ENCODE assay signal across 8 cellular contexts in the genomic region with DNA sequence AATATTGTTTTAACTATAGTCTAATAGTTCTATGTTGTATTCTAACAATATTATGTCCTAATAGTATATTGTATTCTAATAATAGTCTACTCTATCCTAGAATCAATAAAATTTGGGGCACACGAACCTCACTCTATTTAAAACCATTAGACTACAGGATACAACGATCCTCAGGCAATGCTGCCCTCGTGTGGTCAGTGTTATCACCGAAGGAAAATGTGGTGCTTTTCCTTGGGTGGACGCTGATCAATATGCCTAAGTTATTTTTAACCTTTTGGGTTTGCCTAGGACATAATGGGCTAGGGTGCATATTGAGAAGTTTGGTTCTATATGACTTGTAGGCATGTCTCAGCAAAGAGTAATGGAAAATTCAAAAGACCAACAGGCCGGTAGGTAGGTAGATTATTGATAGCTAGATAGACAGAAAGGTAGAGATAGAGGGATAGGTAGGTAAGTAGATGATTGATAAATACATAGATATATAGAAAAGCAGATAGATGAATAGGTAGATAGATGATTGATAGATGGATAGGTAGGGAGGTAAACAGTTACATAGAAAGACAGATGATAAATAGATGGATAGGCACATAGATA.
A peak's percentile ranks its signal among the peaks of the same experiment; 100 is the strongest.
DNase-seq lines count a peak whose midpoint lies in the region; ATAC-seq and TF ChIP-seq lines count a peak whose summit lies in the region.

No MANE protein-coding gene starts in this region.

- peak; percentile 7 for DNase-seq in DND-41
- peak; percentile 4 for DNase-seq in NCI-H146 treated with DMSO at 0.1 percent for 48 hours (lab: John Stamatoyannopoulos, UW; ENCODE audit: unreplicated experiment)
- peak; percentile 33 to 36 for DNase-seq in activated CD4-positive, alpha-beta T cell treated with anti-CD3 and anti-CD28 coated beads, Interleukin-2, amount 50 U/mL, for 48 hours
- peak; percentile 26 to 49 for DNase-seq in fibroblast of lung (ENCODE audit: low read depth in 2 of 2)
- peak in 4 of 5 donors; percentile 24 to 42 (median 36) for DNase-seq in ovary
- no peak for DNase-seq in putamen (ENCODE audit: low spot score)

- H3K4me3 ChIP-seq in DND-41 (ENCODE audit: low read depth in 1 of 2, low read length in 2 of 2) (no peak overlapping the region), fibroblast of lung (replicated peaks in 1 of 4; ENCODE audit: control extremely low read depth in 1 of 4, insufficient read depth in 1 of 4, low read depth in 3 of 4, low read length in 4 of 4) (no peak overlapping the region), ovary (no peak overlapping the region)

- H2AFZ ChIP-seq in DND-41 (ENCODE audit: low read depth, low read length) = no peak overlapping the region
- no peak overlapping the region for H2AFZ ChIP-seq in fibroblast of lung (ENCODE audit: low read length)

- no peak overlapping the region for H3K4me3 Mint-ChIP-seq in stimulated activated memory B cell treated with anti-CD40 and anti-IgM and Interleukin-4, amounts not matched to agents 10 μg/mL and 1 μg/mL and 100 μg/mL, for 72 hours

- H3K27me3 ChIP-seq in DND-41 (ENCODE audit: insufficient read depth, low read length, poor library complexity) (no peaks in the 10 kb centered on the region), fibroblast of lung (ENCODE audit: control insufficient read depth, insufficient read depth, low read length) (no peaks in the 10 kb centered on the region), ovary (no peaks in the 10 kb centered on the region)

- peak; percentile 51 for TF ChIP-seq CTCF in DND-41 (IDR thresholded peaks at IDR 0.05; ENCODE audit: borderline replicate concordance, extremely low read depth, low read length, poor library complexity, severe bottlenecking)
- TF ChIP-seq CTCF in fibroblast of lung (conservative IDR thresholded peaks at IDR 0.05 in 1 of 2, IDR thresholded peaks at IDR 0.05 in 1 of 2; ENCODE audit: low read depth in 1 of 2, low read length in 2 of 2) = peak; percentile 49 to 55
- TF ChIP-seq CTCF in ovary (IDR thresholded peaks at IDR 0.05) = peak in 1 of 3 donors; percentile 27

- H3K9me3 ChIP-seq in DND-41 (ENCODE audit: insufficient read depth, low read length, severe bottlenecking) (no peaks in the 10 kb centered on the region), fibroblast of lung (ENCODE audit: control insufficient read depth, insufficient read depth, low read depth, low read length) (no peaks in the 10 kb centered on the region), ovary (no peaks in the 10 kb centered on the region)

- no peaks in the 10 kb centered on the region for H3K27me3 Mint-ChIP-seq in stimulated activated memory B cell treated with anti-CD40 and anti-IgM and Interleukin-4, amounts not matched to agents 10 μg/mL and 1 μg/mL and 100 μg/mL, for 72 hours

- H3K4me1 ChIP-seq in DND-41 (ENCODE audit: insufficient read depth, low read length) (no peaks in the 10 kb centered on the region), fibroblast of lung (ENCODE audit: control insufficient read depth, extremely low read depth, insufficient read depth, low read length) (no peaks in the 10 kb centered on the region), ovary (ENCODE audit: insufficient read depth) (no peaks in the 10 kb centered on the region)

- ATAC-seq in DND-41 (ENCODE audit: insufficient read depth, low read depth) (no peak), GM19467 (IDR thresholded peaks at IDR 0.05; ENCODE audit: unreplicated experiment) (peak; percentile 67)
- ATAC-seq in stimulated activated memory B cell treated with anti-CD40 and anti-IgM and Interleukin-4, amounts not matched to agents 10 μg/mL and 1 μg/mL and 100 μg/mL, for 72 hours = no peak

- peaks cover 8% of the 10 kb centered on the region; the same call in 1 of the 2 replicates for H3K36me3 ChIP-seq in DND-41 (ENCODE audit: insufficient read depth, low read length)
- H3K36me3 ChIP-seq in fibroblast of lung (ENCODE audit: control insufficient read depth, insufficient read depth, low read length) = no peaks in the 10 kb centered on the region
- no peaks in the 10 kb centered on the region for H3K36me3 ChIP-seq in ovary

- no peaks in the 10 kb centered on the region for H3K9me3 Mint-ChIP-seq in stimulated activated memory B cell treated with anti-CD40 and anti-IgM and Interleukin-4, amounts not matched to agents 10 μg/mL and 1 μg/mL and 100 μg/mL, for 72 hours

- H3K36me3 Mint-ChIP-seq in stimulated activated memory B cell treated with anti-CD40 and anti-IgM and Interleukin-4, amounts not matched to agents 10 μg/mL and 1 μg/mL and 100 μg/mL, for 72 hours = peaks cover 28% of the 10 kb centered on the region

- no peak for TF ChIP-seq EP300 in ovary (IDR thresholded peaks at IDR 0.05)

- H3K27ac Mint-ChIP-seq in stimulated activated memory B cell treated with anti-CD40 and anti-IgM and Interleukin-4, amounts not matched to agents 10 μg/mL and 1 μg/mL and 100 μg/mL, for 72 hours = no peak overlapping the region

- H3K9ac ChIP-seq in DND-41 (ENCODE audit: low read depth, low read length) (no peak overlapping the region), fibroblast of lung (ENCODE audit: insufficient read depth, low read length) (no peak overlapping the region)

- no peak overlapping the region for H3K27ac ChIP-seq in DND-41 (ENCODE audit: low read length)
- H3K27ac ChIP-seq in fibroblast of lung (ENCODE audit: insufficient read depth, low read length) = no peak overlapping the region
- no peak overlapping the region for H3K27ac ChIP-seq in ovary

- H3K4me1 Mint-ChIP-seq in stimulated activated memory B cell treated with anti-CD40 and anti-IgM and Interleukin-4, amounts not matched to agents 10 μg/mL and 1 μg/mL and 100 μg/mL, for 72 hours = no peaks in the 10 kb centered on the region

- H3K79me2 ChIP-seq in DND-41 (ENCODE audit: insufficient read depth, low read length) (no peaks in the 10 kb centered on the region), fibroblast of lung (ENCODE audit: control insufficient read depth, insufficient read depth, low read length) (no peaks in the 10 kb centered on the region)

- H3K4me2 ChIP-seq in DND-41 (ENCODE audit: insufficient read depth, low read length) = no peak overlapping the region
- no peak overlapping the region for H3K4me2 ChIP-seq in fibroblast of lung (ENCODE audit: extremely low read depth, insufficient read depth, low read length)

- intact Hi-C loops in ovary (cut with DNase I) = no loop called here

- H4K20me1 ChIP-seq in DND-41 (ENCODE audit: insufficient read depth, low read length) = no peaks in the 10 kb centered on the region
- no peaks in the 10 kb centered on the region for H4K20me1 ChIP-seq in fibroblast of lung (ENCODE audit: control insufficient read depth, extremely low read depth, insufficient read depth, low read length)

- TF ChIP-seq POLR2A in ovary (IDR thresholded peaks at IDR 0.05) = no peak

- 15 to 17% (median 16%) methylated on average over 6 of the region's 6 CpGs for WGBS in ovary, 3 donors
